Comparison of ENCODE assay signal across 14 cellular contexts in the genomic region with DNA sequence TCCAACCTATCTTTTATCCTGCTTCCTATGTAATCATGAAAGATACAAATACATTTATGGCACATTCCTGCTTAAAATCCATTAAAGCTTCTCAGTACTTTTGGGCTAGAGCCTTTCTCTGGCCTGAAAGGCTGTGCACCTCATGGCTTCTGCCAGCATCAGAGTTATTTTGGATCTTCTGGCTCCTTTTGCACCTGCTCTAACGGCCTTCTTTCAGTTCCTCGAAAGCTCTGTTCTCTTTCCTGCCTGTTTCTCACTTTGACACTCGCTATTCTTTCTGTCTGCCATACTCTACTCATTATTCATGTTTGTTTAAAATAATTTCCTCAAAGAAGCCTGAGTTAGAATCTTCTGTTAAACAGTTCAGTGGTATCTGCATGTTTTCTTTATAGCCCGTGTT.
A peak's percentile ranks its signal among the peaks of the same experiment; 100 is the strongest.
DNase-seq lines count a peak whose midpoint lies in the region; ATAC-seq and TF ChIP-seq lines count a peak whose summit lies in the region.
"Had no signal": no experiment of that assay in that cellular context is flagged by ENCODE, and none has a peak within 500 bp of the region (broad histone marks: within the 10 kb centered on the region; RNA-seq: fewer than 3 reads in every experiment).

No MANE protein-coding gene starts in this region.

- POLR2A ChIA-PET in activated CD4-positive, alpha-beta T cell treated with anti-CD3 and anti-CD28 coated beads for 36 hours (lab: Charles Lee), result no interaction called here
- POLR2A ChIA-PET in Caco-2 (lab: Charles Lee), result no interaction called here

- H3K4me3 Mint-ChIP-seq in activated CD4-positive, alpha-beta T cell treated with anti-CD3 and anti-CD28 coated beads for 36 hours, result no peak overlapping the region
- H3K4me3 Mint-ChIP-seq in Caco-2 (ENCODE audit: unreplicated experiment) (no peak overlapping the region), immature natural killer cell (no peak overlapping the region)

- no peak overlapping the region for H3K4ac ChIP-seq in trophoblast cell (ENCODE audit: low read depth, low read length)

- H3K4me1 Mint-ChIP-seq in activated CD4-positive, alpha-beta T cell treated with anti-CD3 and anti-CD28 coated beads for 36 hours, result no peaks in the 10 kb centered on the region
- H3K4me1 Mint-ChIP-seq in Caco-2 (ENCODE audit: low read depth, unreplicated experiment), result peaks cover 18% of the 10 kb centered on the region
- no peaks in the 10 kb centered on the region for H3K4me1 Mint-ChIP-seq in immature natural killer cell

- H3K4me3 ChIP-seq in BLaER1 (no peak overlapping the region), Caco-2 (ENCODE audit: low read depth, low read length) (no peak overlapping the region), trophoblast cell (ENCODE audit: low read depth, low read length) (no peak overlapping the region)
- H3K4me3 ChIP-seq: A549 had no signal

- no peak overlapping the region for H3K9ac ChIP-seq in BLaER1
- no peak overlapping the region for H3K9ac ChIP-seq in trophoblast cell (ENCODE audit: low read length)

- peak; percentile 44 for ATAC-seq in GM19043 (IDR thresholded peaks at IDR 0.05; ENCODE audit: low read depth, unreplicated experiment)
- ATAC-seq in HG02610 (IDR thresholded peaks at IDR 0.05; ENCODE audit: unreplicated experiment), result peak; percentile 41
- ATAC-seq in HG03432 (IDR thresholded peaks at IDR 0.05; ENCODE audit: unreplicated experiment), result peak; percentile 52
- no peak for ATAC-seq in activated CD4-positive, alpha-beta T cell treated with anti-CD3 and anti-CD28 coated beads for 36 hours
- ATAC-seq: A549 had no signal

- H3K9me3 Mint-ChIP-seq in activated CD4-positive, alpha-beta T cell treated with anti-CD3 and anti-CD28 coated beads for 36 hours (ENCODE audit: low read depth), result no peaks in the 10 kb centered on the region
- H3K9me3 Mint-ChIP-seq in Caco-2 (ENCODE audit: unreplicated experiment), result no peaks in the 10 kb centered on the region
- no peaks in the 10 kb centered on the region for H3K9me3 Mint-ChIP-seq in immature natural killer cell

- no peak overlapping the region for H3K27ac Mint-ChIP-seq in activated CD4-positive, alpha-beta T cell treated with anti-CD3 and anti-CD28 coated beads for 36 hours
- H3K27ac Mint-ChIP-seq in Caco-2 (ENCODE audit: unreplicated experiment) (no peak overlapping the region), immature natural killer cell (no peak overlapping the region)
- H3K27ac Mint-ChIP-seq: progenitor cell of endocrine pancreas had no signal

- intact Hi-C loops in activated CD4-positive, alpha-beta T cell treated with anti-CD3 and anti-CD28 coated beads for 36 hours (cut with DNase I, micrococcal nuclease), result loop anchor here in 1 of 2 experiments (5.0 kb wide), 1 partner anchor 127 kb away; no protein-coding TSS in a partner anchor
- intact Hi-C loops in Caco-2 (cut with micrococcal nuclease; ENCODE audit: unreplicated experiment), result no loop called here

- WGBS in trophoblast cell (ENCODE audit: extremely low coverage, insufficient coverage, insufficient read length), result no CpG with 5 or more reads among the region's 4 CpGs

- no peaks in the 10 kb centered on the region for H3K27me3 ChIP-seq in BLaER1
- H3K27me3 ChIP-seq in Caco-2 (replicated peaks; ENCODE audit: control insufficient read depth, insufficient read depth, low read length), result no peaks in the 10 kb centered on the region
- H3K27me3 ChIP-seq in trophoblast cell (ENCODE audit: insufficient read depth, low read length), result no peaks in the 10 kb centered on the region

- H2AK5ac ChIP-seq in trophoblast cell (ENCODE audit: low read length), result no peak overlapping the region

- H4K91ac ChIP-seq in trophoblast cell (ENCODE audit: low read depth, low read length), result no peak overlapping the region

- no peak overlapping the region for H2AFZ ChIP-seq in trophoblast cell (ENCODE audit: insufficient read depth, low read length, poor library complexity)

- H3K9me3 ChIP-seq in BLaER1 (no peaks in the 10 kb centered on the region), Caco-2 (no peaks in the 10 kb centered on the region), trophoblast cell (ENCODE audit: insufficient read depth, low read depth, low read length) (no peaks in the 10 kb centered on the region)
- H3K9me3 ChIP-seq: A549 had no signal

- H2BK12ac ChIP-seq in trophoblast cell (ENCODE audit: low read length), result no peak overlapping the region

- no peak overlapping the region for H2BK5ac ChIP-seq in trophoblast cell (ENCODE audit: low read depth, low read length, poor library complexity)

- DNase-seq in activated CD4-positive, alpha-beta T cell treated with anti-CD3 and anti-CD28 coated beads for 36 hours, result no peak
- DNase-seq in Caco-2 (no peak), immature natural killer cell (no peak), trophoblast cell (no peak)
- DNase-seq: activated effector memory CD4-positive, alpha-beta T cell treated with Interleukin-2 at 50 U/mL for 16 hours; NCI-H1417; OCI-M1 had no signal

- no peak overlapping the region for H4K8ac ChIP-seq in trophoblast cell (ENCODE audit: low read depth, low read length)

- H3K4me1 ChIP-seq in BLaER1, result peaks cover 42% of the 10 kb centered on the region
- H3K4me1 ChIP-seq in Caco-2, result peaks cover 15% of the 10 kb centered on the region
- H3K4me1 ChIP-seq in trophoblast cell (ENCODE audit: control insufficient read depth in 1 of 2, insufficient read depth in 2 of 2, low read length in 2 of 2), result peaks cover 0 to 4% of the 10 kb centered on the region in 2 experiments

- H3K14ac ChIP-seq in trophoblast cell (ENCODE audit: low read length), result no peak overlapping the region

- H3K23ac ChIP-seq in trophoblast cell (ENCODE audit: low read length), result no peak overlapping the region

- H3K18ac ChIP-seq in trophoblast cell (ENCODE audit: low read length), result no peak overlapping the region

- no peak for TF ChIP-seq CTCF in Caco-2 (IDR thresholded peaks at IDR 0.05; ENCODE audit: insufficient read depth in 1 of 2, low read depth in 1 of 2, low read length in 1 of 2, severe bottlenecking in 1 of 2, unreplicated experiment in 1 of 2)

- peaks cover 33% of the 10 kb centered on the region for H3K36me3 Mint-ChIP-seq in activated CD4-positive, alpha-beta T cell treated with anti-CD3 and anti-CD28 coated beads for 36 hours (ENCODE audit: low read depth)
- peaks cover 10% of the 10 kb centered on the region for H3K36me3 Mint-ChIP-seq in Caco-2 (ENCODE audit: insufficient read depth, unreplicated experiment)
- peaks cover 31 to 52% (median 32%) of the 10 kb centered on the region in 3 donors for H3K36me3 Mint-ChIP-seq in immature natural killer cell

- peak overlapping the region; percentile 67 for H3K4me2 ChIP-seq in BLaER1
- no peak overlapping the region for H3K4me2 ChIP-seq in trophoblast cell (ENCODE audit: low read length)
- H3K4me2 ChIP-seq: A549 had no signal

- H3K27ac ChIP-seq in BLaER1, result peak overlapping the region; percentile 22; the same call in 1 of the 2 replicates
- H3K27ac ChIP-seq in trophoblast cell (ENCODE audit: low read depth, low read length), result no peak overlapping the region
- H3K27ac ChIP-seq: A549, VCaP had no signal

- no peak overlapping the region for H4K12ac ChIP-seq in trophoblast cell (ENCODE audit: low read depth, low read length)

- H3K27me3 Mint-ChIP-seq in activated CD4-positive, alpha-beta T cell treated with anti-CD3 and anti-CD28 coated beads for 36 hours, result no peaks in the 10 kb centered on the region
- H3K27me3 Mint-ChIP-seq in Caco-2 (ENCODE audit: insufficient read depth, unreplicated experiment) (no peaks in the 10 kb centered on the region), immature natural killer cell (ENCODE audit: low read depth in 3 of 3) (peaks cover 0 to 3% (median 0%) of the 10 kb centered on the region in 3 donors)
- H3K27me3 Mint-ChIP-seq: progenitor cell of endocrine pancreas had no signal

- H3K36me3 ChIP-seq in BLaER1 (peaks cover 63% of the 10 kb centered on the region), Caco-2 (ENCODE audit: control insufficient read depth, insufficient read depth, low read length) (no peaks in the 10 kb centered on the region), trophoblast cell (ENCODE audit: control insufficient read depth in 1 of 2, insufficient read depth in 2 of 2, low read length in 2 of 2) (peaks cover 6 to 7% of the 10 kb centered on the region in 2 experiments)

- H2BK120ac ChIP-seq in trophoblast cell (ENCODE audit: insufficient read depth, low read length, poor library complexity), result no peak overlapping the region

- no peaks in the 10 kb centered on the region for H4K20me1 ChIP-seq in BLaER1

- CTCF ChIA-PET in activated CD4-positive, alpha-beta T cell treated with anti-CD3 and anti-CD28 coated beads for 36 hours (lab: Charles Lee), result no interaction called here
- CTCF ChIA-PET in Caco-2 (lab: Charles Lee), result no interaction called here

- no TSS peak for BruUV-seq in Caco-2 (replicated peaks; lab: Mats Ljungman, UMichigan)

- H3K79me2 ChIP-seq in trophoblast cell (ENCODE audit: control insufficient read depth, insufficient read depth, low read length, poor library complexity), result no peaks in the 10 kb centered on the region

- H3K79me1 ChIP-seq in trophoblast cell (ENCODE audit: low read length), result no peaks in the 10 kb centered on the region
